ENCODE assay signal across 14 cellular contexts in genomic region chr2:16142383-16143361, GRCh38.
A peak's percentile ranks its signal among the peaks of the same experiment; 100 is the strongest.
DNase-seq lines count a peak whose midpoint lies in the region; ATAC-seq and TF ChIP-seq lines count a peak whose summit lies in the region.
"Had no signal": no experiment of that assay in that cellular context is flagged by ENCODE, and none has a peak within 500 bp of the region (broad histone marks: within the 10 kb centered on the region; RNA-seq: fewer than 3 reads in every experiment).

No MANE protein-coding gene starts in this region.

- H3K9me3 ChIP-seq in BE2C (peaks cover 17% of the 10 kb centered on the region), DND-41 (ENCODE audit: insufficient read depth, low read length, severe bottlenecking) (no peaks in the 10 kb centered on the region)
- H3K9me3 ChIP-seq: psoas muscle had no signal

- no peak overlapping the region for H3K4me2 ChIP-seq in DND-41 (ENCODE audit: insufficient read depth, low read length)

- H3K9me3 Mint-ChIP-seq in activated CD8-positive, alpha-beta T cell treated with anti-CD3 and anti-CD28 coated beads, Interleukin-2, amount 10 ng/mL, durations not matched to agents 7 days and 5 days (ENCODE audit: insufficient read depth): no peaks in the 10 kb centered on the region
- peaks cover 0 to 3% of the 10 kb centered on the region in 2 donors for H3K9me3 Mint-ChIP-seq in natural killer cell

- ATAC-seq in DND-41 (ENCODE audit: insufficient read depth, low read depth): peak; percentile 56; the same call in 2 of the 3 replicates
- peak; percentile 84 for ATAC-seq in activated CD8-positive, alpha-beta T cell treated with anti-CD3 and anti-CD28 coated beads, Interleukin-2, amount 10 ng/mL, durations not matched to agents 7 days and 5 days
- peak; percentile 41 to 50 (median 45) for ATAC-seq in natural killer cell
- ATAC-seq in GM21723 (IDR thresholded peaks at IDR 0.05; ENCODE audit: unreplicated experiment): no peak
- no peak for ATAC-seq in GM18861 (IDR thresholded peaks at IDR 0.05; ENCODE audit: unreplicated experiment)

- H3K4me1 ChIP-seq in BE2C (peaks cover 33% of the 10 kb centered on the region), DND-41 (ENCODE audit: insufficient read depth, low read length) (no peaks in the 10 kb centered on the region)
- H3K4me1 ChIP-seq: psoas muscle had no signal

- intact Hi-C loops in natural killer cell (cut with micrococcal nuclease): no loop called here

- H3K27ac Mint-ChIP-seq in activated CD8-positive, alpha-beta T cell treated with anti-CD3 and anti-CD28 coated beads, Interleukin-2, amount 10 ng/mL, durations not matched to agents 7 days and 5 days: no peak overlapping the region
- H3K27ac Mint-ChIP-seq in natural killer cell: no peak overlapping the region

- H3K4me1 Mint-ChIP-seq in activated CD8-positive, alpha-beta T cell treated with anti-CD3 and anti-CD28 coated beads, Interleukin-2, amount 10 ng/mL, durations not matched to agents 7 days and 5 days (ENCODE audit: low read depth): no peaks in the 10 kb centered on the region
- no peaks in the 10 kb centered on the region for H3K4me1 Mint-ChIP-seq in natural killer cell

- H3K79me2 ChIP-seq in DND-41 (ENCODE audit: insufficient read depth, low read length): no peaks in the 10 kb centered on the region

- H3K27me3 Mint-ChIP-seq in activated CD8-positive, alpha-beta T cell treated with anti-CD3 and anti-CD28 coated beads, Interleukin-2, amount 10 ng/mL, durations not matched to agents 7 days and 5 days (ENCODE audit: low read depth): no peaks in the 10 kb centered on the region
- no peaks in the 10 kb centered on the region for H3K27me3 Mint-ChIP-seq in natural killer cell (ENCODE audit: low read depth in 2 of 2)

- H4K20me1 ChIP-seq in DND-41 (ENCODE audit: insufficient read depth, low read length): no peaks in the 10 kb centered on the region

- H3K27me3 ChIP-seq in BE2C (no peaks in the 10 kb centered on the region), DND-41 (ENCODE audit: insufficient read depth, low read length, poor library complexity) (no peaks in the 10 kb centered on the region)

- no peak for TF ChIP-seq CTCF in BE2C (IDR thresholded peaks at IDR 0.05; ENCODE audit: low read depth, low read length)
- no peak for TF ChIP-seq CTCF in DND-41 (IDR thresholded peaks at IDR 0.05; ENCODE audit: borderline replicate concordance, extremely low read depth, low read length, poor library complexity, severe bottlenecking)
- no peak for TF ChIP-seq CTCF in natural killer cell (IDR thresholded peaks at IDR 0.05)

- no peak overlapping the region for H3K27ac ChIP-seq in DND-41 (ENCODE audit: low read length)
- H3K27ac ChIP-seq: coronary artery, psoas muscle had no signal

- no peak overlapping the region for H3K4me3 Mint-ChIP-seq in activated CD8-positive, alpha-beta T cell treated with anti-CD3 and anti-CD28 coated beads, Interleukin-2, amount 10 ng/mL, durations not matched to agents 7 days and 5 days
- H3K4me3 Mint-ChIP-seq in natural killer cell: no peak overlapping the region

- H3K36me3 Mint-ChIP-seq in activated CD8-positive, alpha-beta T cell treated with anti-CD3 and anti-CD28 coated beads, Interleukin-2, amount 10 ng/mL, durations not matched to agents 7 days and 5 days (ENCODE audit: low read depth): no peaks in the 10 kb centered on the region
- no peaks in the 10 kb centered on the region for H3K36me3 Mint-ChIP-seq in natural killer cell

- no peak overlapping the region for H3K9ac ChIP-seq in DND-41 (ENCODE audit: low read depth, low read length)

- DNase-seq in BE2C (peak; percentile 100), DND-41 (no peak), natural killer cell (no peak), NCI-H510A treated with DMSO at 0.1 percent for 48 hours (lab: John Stamatoyannopoulos, UW) (no peak)
- DNase-seq in activated CD8-positive, alpha-beta T cell treated with anti-CD3 and anti-CD28 coated beads, Interleukin-2, amount 10 ng/mL, durations not matched to agents 7 days and 5 days: peak; percentile 44
- DNase-seq: C1 segment of cervical spinal cord; HCEC 1CT; mesenchymal stem cell; psoas muscle; stimulated activated naive CD4-positive, alpha-beta T cell treated with Interleukin-2 at 50 U/mL for 16 hours; T-helper 9 cell had no signal

- H3K36me3 ChIP-seq in BE2C (no peaks in the 10 kb centered on the region), DND-41 (ENCODE audit: insufficient read depth, low read length) (no peaks in the 10 kb centered on the region)

- POLR2A ChIA-PET in activated CD8-positive, alpha-beta T cell treated with anti-CD3 and anti-CD28 coated beads, Interleukin-2, amount 10 ng/mL, durations not matched to agents 7 days and 5 days (lab: Charles Lee): interaction anchor here (0.6 kb wide), 1 partner anchor 715 kb away, joined by 5 read pairs; no protein-coding TSS in a partner anchor

- CTCF ChIA-PET in activated CD8-positive, alpha-beta T cell treated with anti-CD3 and anti-CD28 coated beads, Interleukin-2, amount 10 ng/mL, durations not matched to agents 7 days and 5 days (lab: Charles Lee): interaction anchor here (1.8 kb wide), 1 partner anchor 203 kb away, joined by 6 read pairs; the partner anchor contains the start of gene MYCN

- no peak overlapping the region for H2AFZ ChIP-seq in DND-41 (ENCODE audit: low read depth, low read length)

- H3K4me3 ChIP-seq in BE2C (ENCODE audit: low read depth, low read length) (no peak overlapping the region), DND-41 (ENCODE audit: low read depth in 1 of 2, low read length in 2 of 2) (no peak overlapping the region)
- H3K4me3 ChIP-seq: coronary artery, psoas muscle had no signal

Comparison
In these comparisons a context has a peak if more than half of its experiments do, and no peak if none do; other contexts are left out.
1. DNase-seq: peak in BE2C (single experiment) and activated CD8-positive, alpha-beta T cell treated with anti-CD3 and anti-CD28 coated beads, Interleukin-2, amount 10 ng/mL, durations not matched to agents 7 days and 5 days (single experiment); none in DND-41 (single experiment), natural killer cell (single experiment) and NCI-H510A treated with DMSO at 0.1 percent for 48 hours (single experiment).
2. ATAC-seq: peak in DND-41 (single experiment), activated CD8-positive, alpha-beta T cell treated with anti-CD3 and anti-CD28 coated beads, Interleukin-2, amount 10 ng/mL, durations not matched to agents 7 days and 5 days (single experiment) and natural killer cell (3 of 3); none in GM21723 (single experiment) and GM18861 (single experiment).